In genomic region chr14:90891326-90891725, GRCh38 we compare ENCODE assay signal across 7 cellular contexts.
"Had no signal": no experiment of that assay in that cellular context is flagged by ENCODE, and none has a peak within 500 bp of the region (broad histone marks: within the 10 kb centered on the region; RNA-seq: fewer than 3 reads in every experiment).

No MANE protein-coding gene starts in this region.

- H3K9me3 Mint-ChIP-seq: IgD-negative memory B cell had no signal

- H3K4me3 ChIP-seq: K562 had no signal

- FAIRE-seq: HepG2, HTR-8/SVneo, K562 had no signal

- DNase-seq: IMR-90, KBM-7 had no signal

- H3K27me3 Mint-ChIP-seq: IgD-negative memory B cell had no signal

- H3K27ac ChIP-seq: HL-60 had no signal

- ATAC-seq: HepG2, K562 had no signal

- H3K27ac Mint-ChIP-seq: IgD-negative memory B cell had no signal
